Comparison of ENCODE assay signal across 6 cellular contexts in genomic region chr11:67990546-67991346, GRCh38. TPM values are rescaled to one million over a fixed set of nuclear protein-coding genes. Genes with fewer than 3 reads are reported as not detected.
DNase-seq lines count a peak whose midpoint lies in the region; ATAC-seq, FAIRE-seq and TF ChIP-seq lines count a peak whose summit lies in the region.
"Not testable (repeated sequence)": the region's sequence is repeated elsewhere in the genome, so short reads cannot be mapped to it uniquely, and the experiment has no call there.

No MANE protein-coding gene starts in this region.

- not testable (repeated sequence) for H3K27me3 ChIP-seq in H7 (ENCODE audit: control insufficient read depth, insufficient read depth, low read length); pancreas; vagina

- not testable (repeated sequence) for TF ChIP-seq POLR2A in vagina (IDR thresholded peaks at IDR 0.05)

- H3K4me3 ChIP-seq in H7 (ENCODE audit: insufficient read depth, low read depth, low read length) (peak overlapping the region; percentile 42), vagina (peak overlapping the region; percentile 28 to 34)
- H3K4me3 ChIP-seq in pancreas, result not testable (repeated sequence)

- 24 to 36% methylated on average over 44 to 49 of the region's 58 CpGs for WGBS in pancreas, 2 donors

- TF ChIP-seq CTCF in pancreas (IDR thresholded peaks at IDR 0.05); vagina (IDR thresholded peaks at IDR 0.05): not testable (repeated sequence)

- intact Hi-C loops in pancreas (cut with DNase I); vagina (cut with DNase I): not testable (repeated sequence)

- H3K9me3 ChIP-seq in pancreas, vagina: not testable (repeated sequence)

- DNase-seq in H7 (peak; percentile 91), islet precursor cell (peak; percentile 73), pancreas (peak in 1 of 6 donors; percentile 71)
- peak; percentile 36 to 46 for DNase-seq in activated T-cell treated with anti-CD3 and anti-CD28 coated beads, Interleukin-2, amount 50 U/mL, for 48 hours
- not testable (repeated sequence) for DNase-seq in vagina (ENCODE audit: extremely low spot score in 2 of 2)

- FAIRE-seq in pancreas (lab: Jason Lieb, UNC), result not testable (repeated sequence)

- not testable (repeated sequence) for H3K36me3 ChIP-seq in H7 (replicated peaks; ENCODE audit: control insufficient read depth, insufficient read depth, low read length); pancreas; vagina

- not testable (repeated sequence) for H3K27ac ChIP-seq in pancreas, vagina

- not testable (repeated sequence) for H3K4me1 ChIP-seq in pancreas, vagina

- peak; percentile 89 for ATAC-seq in esophagus mucosa
- peak in 3 of 4 donors; percentile 40 to 91 (median 66) for ATAC-seq in pancreas

RNA-seq across cellular contexts. Expression of gene UNC93B1, which starts 13.2 kb away (rescaled TPM):
- 26.2 and 28.3 TPM in 2 replicates for total RNA-seq in H7 (2014; rRNA removed; shearing (Covaris generic))
- total RNA-seq in esophagus mucosa (15.7 TPM), pancreas (10 to 100 TPM; 13.0 to 28.5 (median 16.6) TPM), vagina (30.4 TPM)
- polyA plus RNA-seq in pancreas, result 10 to 100 TPM; 26.3 to 36.5 TPM

RNA-seq across cellular contexts. Expression of gene ALDH3B1, which starts 19.4 kb away (rescaled TPM):
- total RNA-seq in H7 (2014; rRNA removed; shearing (Covaris generic)), result 0.35 and 0.37 TPM in 2 replicates
- total RNA-seq in esophagus mucosa, result 2.5 TPM
- total RNA-seq in pancreas, result 10 to 100 TPM in 2 of 6 donors, 1 to 10 TPM in 4; 3.2 to 13.7 (median 8.0) TPM
- 1 to 10 TPM; 6.4 to 9.5 TPM for polyA plus RNA-seq in pancreas
- total RNA-seq in vagina, result 22.1 TPM

RNA-seq across cellular contexts. Expression of gene NDUFS8, which starts 39.7 kb away (rescaled TPM):
- total RNA-seq in H7 (2014; rRNA removed; shearing (Covaris generic)), result 277 and 299 TPM in 2 replicates
- 128 TPM for total RNA-seq in esophagus mucosa
- 10 to 100 TPM; 43.6 to 70.5 (median 59.0) TPM for total RNA-seq in pancreas
- polyA plus RNA-seq in pancreas, result 100 to 1,000 TPM; 116 to 121 TPM
- total RNA-seq in vagina, result 118 TPM

RNA-seq across cellular contexts. Expression of gene TCIRG1, which starts 48.1 kb away (rescaled TPM):
- total RNA-seq in H7 (2014; rRNA removed; shearing (Covaris generic)), result 44.7 and 62.9 TPM in 2 replicates
- total RNA-seq in esophagus mucosa (36.2 TPM), pancreas (100 to 1,000 TPM; 166 to 287 (median 201) TPM), vagina (121 TPM)
- 1,000 to 10,000 TPM in 1 of 2 donors, 100 to 1,000 TPM in 1; 550 to 1,036 TPM for polyA plus RNA-seq in pancreas
